In genomic region chr1:23793018-23793781, GRCh38 we compare ENCODE assay signal across 9 cellular contexts. TPM values are rescaled to one million over a fixed set of nuclear protein-coding genes. Genes with fewer than 3 reads are reported as not detected.
DNase-seq lines count a peak whose midpoint lies in the region; ATAC-seq lines count a peak whose summit lies in the region.
"Had no signal": no experiment of that assay in that cellular context is flagged by ENCODE, and none has a peak within 500 bp of the region (broad histone marks: within the 10 kb centered on the region; RNA-seq: fewer than 3 reads in every experiment).

No MANE protein-coding gene starts in this region.

- peak overlapping the region; percentile 30 for H3K4me3 Mint-ChIP-seq in stimulated activated naive CD8-positive, alpha-beta T cell treated with anti-CD3 and anti-CD28 coated beads, Interleukin-15, Interleukin-2, amounts not matched to agents 100 ng/mL and 50 ng/mL, for 24 hours

- H3K36me3 Mint-ChIP-seq in stimulated activated naive CD8-positive, alpha-beta T cell treated with anti-CD3 and anti-CD28 coated beads, Interleukin-15, Interleukin-2, amounts not matched to agents 100 ng/mL and 50 ng/mL, for 24 hours (ENCODE audit: low read depth): peaks cover 15% of the 10 kb centered on the region

- H3K9me3 Mint-ChIP-seq in stimulated activated naive CD8-positive, alpha-beta T cell treated with anti-CD3 and anti-CD28 coated beads, Interleukin-15, Interleukin-2, amounts not matched to agents 100 ng/mL and 50 ng/mL, for 24 hours: no peaks in the 10 kb centered on the region
- H3K9me3 Mint-ChIP-seq: activated B cell treated with CpG ODN at 0.5 μM for 24 hours had no signal

- DNase-seq in activated T-cell treated with anti-CD3 and anti-CD28 coated beads for 48 hours (ENCODE audit: low read depth) (peak; percentile 29), activated T-cell treated with anti-CD3 and anti-CD28 coated beads for 4 hours (no peak), left cardiac atrium (peak; percentile 62), GM19238 (ENCODE audit: insufficient read length, low spot score) (no peak), NCI-H524 treated with DMSO at 0.1 percent for 48 hours (lab: John Stamatoyannopoulos, UW) (no peak)
- DNase-seq in activated T-cell treated with anti-CD3 and anti-CD28 coated beads, Interleukin-2, amount 50 U/mL, for 1 hour: peak; percentile 54
- DNase-seq: activated B cell treated with CpG ODN at 0.5 μM for 24 hours had no signal

- ATAC-seq in left cardiac atrium (peak in 1 of 2 donors; percentile 23), GM19455 (IDR thresholded peaks at IDR 0.05; ENCODE audit: unreplicated experiment) (no peak)

- no peak overlapping the region for H3K27ac Mint-ChIP-seq in stimulated activated naive CD8-positive, alpha-beta T cell treated with anti-CD3 and anti-CD28 coated beads, Interleukin-15, Interleukin-2, amounts not matched to agents 100 ng/mL and 50 ng/mL, for 24 hours
- H3K27ac Mint-ChIP-seq: activated B cell treated with CpG ODN at 0.5 μM for 24 hours had no signal

- H3K27me3 Mint-ChIP-seq in stimulated activated naive CD8-positive, alpha-beta T cell treated with anti-CD3 and anti-CD28 coated beads, Interleukin-15, Interleukin-2, amounts not matched to agents 100 ng/mL and 50 ng/mL, for 24 hours: no peaks in the 10 kb centered on the region
- H3K27me3 Mint-ChIP-seq: activated B cell treated with CpG ODN at 0.5 μM for 24 hours had no signal

- intact Hi-C loops in left cardiac atrium (cut with DNase I): no loop called here

- peaks cover 28% of the 10 kb centered on the region for H3K4me1 Mint-ChIP-seq in stimulated activated naive CD8-positive, alpha-beta T cell treated with anti-CD3 and anti-CD28 coated beads, Interleukin-15, Interleukin-2, amounts not matched to agents 100 ng/mL and 50 ng/mL, for 24 hours (ENCODE audit: low read depth)

RNA-seq across cellular contexts. Expression of gene LYPLA2, which starts 2.3 kb away (rescaled TPM):
- 10 to 100 TPM; 32.3 to 36.4 TPM for total RNA-seq in left cardiac atrium

RNA-seq across cellular contexts. Expression of gene GALE, which starts 7.4 kb away (rescaled TPM):
- total RNA-seq in left cardiac atrium: 10 to 100 TPM in 1 of 2 donors, 1 to 10 TPM in 1; 9.7 to 16.0 TPM

RNA-seq across cellular contexts. Expression of gene PITHD1, which starts 15.0 kb away (rescaled TPM):
- total RNA-seq in left cardiac atrium: 10 to 100 TPM; 34.9 to 39.6 TPM

RNA-seq across cellular contexts. Expression of gene HMGCL, which starts 32.0 kb away (rescaled TPM):
- 10 to 100 TPM; 23.1 to 23.4 TPM for total RNA-seq in left cardiac atrium

RNA-seq across cellular contexts. Expression of gene ELOA, which starts 49.9 kb away (rescaled TPM):
- total RNA-seq in left cardiac atrium: 10 to 100 TPM; 30.0 to 30.2 TPM

Comparison
In these comparisons a context has a peak if more than half of its experiments do, and no peak if none do; other contexts are left out.
1. DNase-seq: peak in activated T-cell treated with anti-CD3 and anti-CD28 coated beads for 48 hours (single experiment), activated T-cell treated with anti-CD3 and anti-CD28 coated beads, Interleukin-2, amount 50 U/mL, for 1 hour (single experiment) and left cardiac atrium (single experiment); none in activated T-cell treated with anti-CD3 and anti-CD28 coated beads for 4 hours (single experiment), GM19238 (single experiment) and NCI-H524 treated with DMSO at 0.1 percent for 48 hours (single experiment).